In the genomic region with DNA sequence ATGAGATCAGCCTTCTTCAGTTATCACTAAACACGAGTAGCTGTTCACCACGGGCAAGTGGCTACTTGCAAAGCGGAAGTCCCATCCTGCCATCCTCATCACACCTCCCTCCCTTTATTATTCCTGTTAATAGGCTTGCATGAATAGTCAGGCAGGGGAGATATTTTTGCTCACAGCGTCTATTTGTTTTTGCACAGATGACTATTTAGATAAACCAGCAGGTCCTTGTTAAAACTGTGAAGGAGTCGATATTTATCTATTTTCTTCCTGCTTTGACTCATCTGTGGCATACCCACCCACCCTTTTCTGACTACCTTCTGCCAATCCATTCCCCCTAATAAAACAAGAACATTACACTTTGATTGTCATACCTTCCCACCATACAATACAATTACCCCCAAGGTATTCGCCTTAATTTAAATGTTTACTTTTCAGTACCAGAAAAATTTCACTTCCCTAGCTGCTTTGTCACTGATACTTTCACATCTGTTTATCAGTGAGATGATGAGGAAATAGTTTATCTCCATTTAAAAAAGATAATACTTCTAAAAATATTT, we compare ENCODE assay signal across 9 cellular contexts.
DNase-seq lines count a peak whose midpoint lies in the region; ATAC-seq, FAIRE-seq and TF ChIP-seq lines count a peak whose summit lies in the region.
"Had no signal": no experiment of that assay in that cellular context is flagged by ENCODE, and none has a peak within 500 bp of the region (broad histone marks: within the 10 kb centered on the region; RNA-seq: fewer than 3 reads in every experiment).

No MANE protein-coding gene starts in this region.

- H3K23ac ChIP-seq in H9 (ENCODE audit: insufficient read length, low read depth, low read length), result no peak overlapping the region

- H2BK15ac ChIP-seq in H9 (ENCODE audit: low read depth, low read length), result no peak overlapping the region

- H3K18ac ChIP-seq in H9 (ENCODE audit: insufficient read length, low read depth, low read length), result no peak overlapping the region

- H3K79me1 ChIP-seq in H9 (ENCODE audit: insufficient read depth, low read depth, low read length, poor library complexity, severe bottlenecking), result no peaks in the 10 kb centered on the region

- no peak overlapping the region for H3K27ac ChIP-seq in H9 (ENCODE audit: insufficient read length, low read depth, low read length)
- H3K27ac ChIP-seq in GM12878 (ENCODE audit: control insufficient read depth, insufficient read depth), result no peak overlapping the region

- H3K9ac ChIP-seq in H9 (ENCODE audit: extremely low read depth, insufficient read length, low read length) (no peak overlapping the region), GM12878 (ENCODE audit: control insufficient read depth, insufficient read depth, low read length) (no peak overlapping the region)

- TF ChIP-seq EP300 in GM12878 (IDR thresholded peaks at IDR 0.05; ENCODE audit: borderline replicate concordance in 1 of 2, control insufficient read depth in 1 of 2, low read depth in 2 of 2, low read length in 2 of 2), result no peak; a peak in 1 of 4 replicates

- H3K4me1 Mint-ChIP-seq in H9, result peaks cover 4 to 6% of the 10 kb centered on the region in 2 experiments; a peak in 2 of 4 replicates
- no peaks in the 10 kb centered on the region for H3K4me1 Mint-ChIP-seq in stimulated activated effector memory CD8-positive, alpha-beta T cell treated with anti-CD3 and anti-CD28 coated beads, Interleukin-12 subunit alpha, Interleukin-12 subunit beta, amount 100 ng/mL, for 72 hours

- TF ChIP-seq CTCF in H9 (conservative IDR thresholded peaks at IDR 0.05), result no peak
- TF ChIP-seq CTCF in GM12878 (IDR thresholded peaks at IDR 0.05 in 2 of 3, conservative IDR thresholded peaks at IDR 0.05 in 1 of 3; ENCODE audit: control insufficient read depth in 2 of 3, extremely low read depth in 1 of 3, insufficient read depth in 1 of 3, low read depth in 3 of 3, low read length in 3 of 3), result no peak

- H2BK20ac ChIP-seq in H9 (ENCODE audit: low read depth, low read length, poor library complexity, severe bottlenecking), result no peak overlapping the region

- peak; percentile 82 for ATAC-seq in GM18502 (IDR thresholded peaks at IDR 0.05; ENCODE audit: poor library complexity, unreplicated experiment)
- peak; percentile 52 for ATAC-seq in GM12878
- no peak for ATAC-seq in HG03280 (IDR thresholded peaks at IDR 0.05; ENCODE audit: unreplicated experiment)
- ATAC-seq in stimulated activated effector memory CD8-positive, alpha-beta T cell treated with anti-CD3 and anti-CD28 coated beads, Interleukin-12 subunit alpha, Interleukin-12 subunit beta, amount 100 ng/mL, for 72 hours, result no peak
- ATAC-seq: mucosa of descending colon had no signal

- H3K4me3 Mint-ChIP-seq in H9, result no peak overlapping the region
- H3K4me3 Mint-ChIP-seq in stimulated activated effector memory CD8-positive, alpha-beta T cell treated with anti-CD3 and anti-CD28 coated beads, Interleukin-12 subunit alpha, Interleukin-12 subunit beta, amount 100 ng/mL, for 72 hours, result no peak overlapping the region

- H3K4me1 ChIP-seq in H9 (ENCODE audit: insufficient read depth, low read length) (no peaks in the 10 kb centered on the region), GM12878 (ENCODE audit: control insufficient read depth, insufficient read depth, low read length) (peaks cover 11% of the 10 kb centered on the region)

- DNase-seq in H9 (no peak), NAMALWA (ENCODE audit: low spot score) (peak; percentile 23), GM12878 (ENCODE audit: low read depth, low spot score) (no peak), KG1 (lab: John Stamatoyannopoulos, UW) (no peak), GDM1 (lab: John Stamatoyannopoulos, UW) (no peak)
- DNase-seq in stimulated activated effector memory CD8-positive, alpha-beta T cell treated with anti-CD3 and anti-CD28 coated beads, Interleukin-12 subunit alpha, Interleukin-12 subunit beta, amount 100 ng/mL, for 72 hours (ENCODE audit: low spot score in 2 of 2), result no peak
- DNase-seq: mucosa of descending colon had no signal

- intact Hi-C loops in GM12878 (cut with micrococcal nuclease; ENCODE audit: unreplicated experiment), result no loop called here

- H3K9me3 Mint-ChIP-seq in H9, result no peaks in the 10 kb centered on the region
- H3K9me3 Mint-ChIP-seq in stimulated activated effector memory CD8-positive, alpha-beta T cell treated with anti-CD3 and anti-CD28 coated beads, Interleukin-12 subunit alpha, Interleukin-12 subunit beta, amount 100 ng/mL, for 72 hours, result no peaks in the 10 kb centered on the region

- no peak overlapping the region for H2AK5ac ChIP-seq in H9 (ENCODE audit: insufficient read length, low read length)

- H4K91ac ChIP-seq in H9 (ENCODE audit: insufficient read length, low read depth, low read length), result no peak overlapping the region

- in situ Hi-C loops in GM12878 (cut with MboI), result no loop called here

- peaks cover 1% of the 10 kb centered on the region; the same call in 1 of the 2 replicates for H3K27me3 Mint-ChIP-seq in H9 (ENCODE audit: low read depth)

- H3K36me3 Mint-ChIP-seq in H9 (ENCODE audit: insufficient read depth in 1 of 3, low read depth in 3 of 3), result no peaks in the 10 kb centered on the region
- H3K36me3 Mint-ChIP-seq in stimulated activated effector memory CD8-positive, alpha-beta T cell treated with anti-CD3 and anti-CD28 coated beads, Interleukin-12 subunit alpha, Interleukin-12 subunit beta, amount 100 ng/mL, for 72 hours, result no peaks in the 10 kb centered on the region

- H3K56ac ChIP-seq in H9 (ENCODE audit: insufficient read length, low read depth, low read length), result no peak overlapping the region

- SMC1A ChIA-PET in GM12878 (lab: Charles Lee; ENCODE audit: uncharacterized antibody, unreplicated experiment), result no interaction called here

- H3K4me2 ChIP-seq in H9 (ENCODE audit: insufficient read depth, insufficient read length, low read length), result no peak overlapping the region
- H3K4me2 ChIP-seq in GM12878 (ENCODE audit: control insufficient read depth, insufficient read depth), result peak overlapping the region; percentile 51

- POLR2A ChIA-PET in GM12878 (lab: Charles Lee), result no interaction called here

- no peak for TF ChIP-seq RAD21 in GM12878 (IDR thresholded peaks at IDR 0.05; ENCODE audit: insufficient read depth, low read depth, low read length)

- H3K36me3 ChIP-seq in GM12878 (ENCODE audit: control insufficient read depth in 2 of 2, insufficient read depth in 2 of 2, low read length in 1 of 2), result no peaks in the 10 kb centered on the region

- H2BK5ac ChIP-seq in H9 (ENCODE audit: insufficient read length, low read length), result no peak overlapping the region

- H3K27me3 ChIP-seq in H9 (ENCODE audit: insufficient read depth, low read length) (no peaks in the 10 kb centered on the region), GM12878 (replicated peaks in 1 of 2; ENCODE audit: control insufficient read depth in 2 of 2, insufficient read depth in 2 of 2, low read length in 1 of 2) (no peaks in the 10 kb centered on the region)

- no peak overlapping the region for H3K14ac ChIP-seq in H9 (ENCODE audit: insufficient read depth, low read length)

- no peaks in the 10 kb centered on the region for H3K9me3 ChIP-seq in H9 (ENCODE audit: control insufficient read depth, low read depth, low read length)
- H3K9me3 ChIP-seq in GM12878 (replicated peaks; ENCODE audit: control insufficient read depth, insufficient read depth, low read length), result no peaks in the 10 kb centered on the region
- H3K9me3 ChIP-seq: mucosa of descending colon had no signal

- H2AFZ ChIP-seq in H9 (ENCODE audit: low read length), result peak overlapping the region; percentile 22
- no peak overlapping the region for H2AFZ ChIP-seq in GM12878 (ENCODE audit: control insufficient read depth, low read depth, low read length)

- H3K27ac Mint-ChIP-seq in H9, result peak overlapping the region in 1 of 3 experiments; percentile 50; a peak in 1 of 7 replicates
- H3K27ac Mint-ChIP-seq in stimulated activated effector memory CD8-positive, alpha-beta T cell treated with anti-CD3 and anti-CD28 coated beads, Interleukin-12 subunit alpha, Interleukin-12 subunit beta, amount 100 ng/mL, for 72 hours, result no peak overlapping the region

- FAIRE-seq in GM12878 (lab: Jason Lieb, UNC), result peak; percentile 35

- no peak overlapping the region for H4K5ac ChIP-seq in H9 (ENCODE audit: insufficient read length, low read depth, low read length)

- 100% methylated on average over 1 of the region's 6 CpGs for WGBS in H9 (ENCODE audit: extremely low coverage, insufficient read length, low lambda C conversion rate)
- 8% methylated on average over 6 of the region's 6 CpGs for WGBS in GM12878 (ENCODE audit: insufficient coverage, insufficient replicate concordance, low lambda C conversion rate, missing lambda C conversion rate)

- CTCF ChIA-PET in GM12878 (lab: Yijun Ruan, JAX), result no interaction called here

- H3K4me3 ChIP-seq in GM12878, result no peak overlapping the region
- H3K4me3 ChIP-seq: mucosa of descending colon had no signal

- H3K23me2 ChIP-seq in H9 (ENCODE audit: insufficient read length, low read depth, low read length, poor library complexity, severe bottlenecking), result no peaks in the 10 kb centered on the region

- no peak overlapping the region for H3T11ph ChIP-seq in H9 (ENCODE audit: low read length)

- no peak overlapping the region for H2BK120ac ChIP-seq in H9 (ENCODE audit: low read depth, low read length, poor library complexity, severe bottlenecking)

- no peak overlapping the region for H2BK12ac ChIP-seq in H9 (ENCODE audit: insufficient read length, low read depth, low read length)

- H3K4ac ChIP-seq in H9 (ENCODE audit: low read depth, low read length), result no peak overlapping the region

- no peak overlapping the region for H4K8ac ChIP-seq in H9 (replicated peaks; ENCODE audit: insufficient read length, low read depth, low read length)

- H3K79me2 ChIP-seq in H9 (ENCODE audit: insufficient read depth, low read length) (no peaks in the 10 kb centered on the region), GM12878 (ENCODE audit: control insufficient read depth, insufficient read depth, low read length) (no peaks in the 10 kb centered on the region)

- H4K20me1 ChIP-seq in H9 (ENCODE audit: control insufficient read depth, insufficient read depth, insufficient read length) (no peaks in the 10 kb centered on the region), GM12878 (ENCODE audit: control insufficient read depth, insufficient read depth) (no peaks in the 10 kb centered on the region)

- no peak for TF ChIP-seq POLR2A in GM12878 (IDR thresholded peaks at IDR 0.05; ENCODE audit: low read depth, low read length)

- RAD21 ChIA-PET in GM12878 (lab: Charles Lee; ENCODE audit: unreplicated experiment), result no interaction called here

- no TSS peak for BruUV-seq in GM12878 (replicated peaks; lab: Mats Ljungman, UMichigan)

TF ChIP-seq in GM12878, 131 proteins besides CTCF, POLR2A, EP300 and RAD21 (continues in another document):
- no peak for TF ChIP-seq ELK1 (IDR thresholded peaks at IDR 0.05; ENCODE audit: low read depth, low read length)

Comparison
In these comparisons a context has a peak if more than half of its experiments do, and no peak if none do; other contexts are left out.
1. ATAC-seq: peak in GM18502 (single experiment) and GM12878 (single experiment); none in HG03280 (single experiment) and stimulated activated effector memory CD8-positive, alpha-beta T cell treated with anti-CD3 and anti-CD28 coated beads, Interleukin-12 subunit alpha, Interleukin-12 subunit beta, amount 100 ng/mL, for 72 hours (single experiment).